ENCODE assay signal across 1 cellular context in the genomic region with DNA sequence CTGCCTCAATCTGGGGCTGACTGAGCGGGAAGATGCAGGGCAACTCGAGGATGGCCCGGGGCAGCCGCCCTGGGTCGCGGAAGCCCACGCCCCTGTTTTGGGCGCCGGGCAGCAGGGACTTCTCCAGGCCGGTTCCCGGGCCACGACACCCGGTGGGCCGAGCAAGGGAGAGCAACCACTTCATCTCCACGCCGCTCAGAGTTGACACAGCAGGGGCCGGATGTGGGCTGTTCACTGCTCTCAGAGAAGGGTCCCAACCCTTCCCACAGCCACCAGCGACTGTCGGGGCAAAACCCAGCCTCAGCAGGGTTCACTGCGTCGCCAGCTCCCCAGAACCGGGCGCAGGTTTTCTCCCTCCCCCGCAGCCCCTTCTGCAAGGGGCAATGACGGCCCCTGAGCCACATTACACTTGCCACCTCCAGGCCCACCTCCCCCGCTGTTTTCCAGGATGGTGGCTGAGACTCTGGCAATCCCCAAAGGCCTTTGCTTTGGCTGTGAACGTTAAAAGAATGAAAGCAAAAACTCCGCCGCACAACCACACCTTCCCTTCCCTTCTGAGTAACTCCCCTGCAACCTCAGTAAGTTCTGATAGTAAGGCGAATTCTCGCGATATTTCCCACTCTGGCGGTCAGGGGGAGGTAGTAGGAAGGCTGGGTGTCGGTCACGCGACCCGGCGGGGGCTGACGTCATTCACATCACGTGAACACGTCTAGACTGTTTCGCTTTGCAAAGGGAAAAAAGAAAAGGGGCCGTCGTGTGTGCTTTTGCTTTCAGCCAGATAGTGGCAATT.
TF ChIP-seq lines count a peak whose summit lies in the region.

No MANE protein-coding gene starts in this region.

TF ChIP-seq in HEK293, 187 proteins besides CTCF, POLR2A, EP300 and RAD21 (continued from another document and continues in another):
- no peak for TF ChIP-seq ELK4 (IDR thresholded peaks at IDR 0.05; ENCODE audit: borderline replicate concordance, low read depth, low read length)
- no peak for TF ChIP-seq ZNF785 (tag by site-specific recombination; IDR thresholded peaks at IDR 0.05)
- no peak for TF ChIP-seq TRIM28 (IDR thresholded peaks at IDR 0.05; ENCODE audit: borderline replicate concordance, low read length)
- TF ChIP-seq ZBTB26 (tag by site-specific recombination; optimal IDR thresholded peaks at IDR 0.05): no peak
- TF ChIP-seq ZSCAN30 (tag by site-specific recombination; IDR thresholded peaks at IDR 0.05): no peak
- no peak for TF ChIP-seq MYNN (tag by site-specific recombination; IDR thresholded peaks at IDR 0.05; ENCODE audit: borderline replicate concordance)
- TF ChIP-seq BCL6B (tag by site-specific recombination; IDR thresholded peaks at IDR 0.05): no peak
- peak; percentile 68; the same call in 1 of the 2 replicates for TF ChIP-seq MZF1 (tag by site-specific recombination; IDR thresholded peaks at IDR 0.05; ENCODE audit: borderline replicate concordance)
- no peak for TF ChIP-seq ZNF48 (tag by site-specific recombination; IDR thresholded peaks at IDR 0.05)
- no peak for TF ChIP-seq ZNF148 (tag by site-specific recombination; IDR thresholded peaks at IDR 0.05; ENCODE audit: borderline replicate concordance)
- TF ChIP-seq SCRT2 (tag by site-specific recombination; IDR thresholded peaks at IDR 0.05): no peak
- TF ChIP-seq ZNF121 (tag by site-specific recombination; IDR thresholded peaks at IDR 0.05): no peak
- no peak for TF ChIP-seq KLF7 (tag by site-specific recombination; IDR thresholded peaks at IDR 0.05; ENCODE audit: borderline replicate concordance)
- TF ChIP-seq, protein P1, sequence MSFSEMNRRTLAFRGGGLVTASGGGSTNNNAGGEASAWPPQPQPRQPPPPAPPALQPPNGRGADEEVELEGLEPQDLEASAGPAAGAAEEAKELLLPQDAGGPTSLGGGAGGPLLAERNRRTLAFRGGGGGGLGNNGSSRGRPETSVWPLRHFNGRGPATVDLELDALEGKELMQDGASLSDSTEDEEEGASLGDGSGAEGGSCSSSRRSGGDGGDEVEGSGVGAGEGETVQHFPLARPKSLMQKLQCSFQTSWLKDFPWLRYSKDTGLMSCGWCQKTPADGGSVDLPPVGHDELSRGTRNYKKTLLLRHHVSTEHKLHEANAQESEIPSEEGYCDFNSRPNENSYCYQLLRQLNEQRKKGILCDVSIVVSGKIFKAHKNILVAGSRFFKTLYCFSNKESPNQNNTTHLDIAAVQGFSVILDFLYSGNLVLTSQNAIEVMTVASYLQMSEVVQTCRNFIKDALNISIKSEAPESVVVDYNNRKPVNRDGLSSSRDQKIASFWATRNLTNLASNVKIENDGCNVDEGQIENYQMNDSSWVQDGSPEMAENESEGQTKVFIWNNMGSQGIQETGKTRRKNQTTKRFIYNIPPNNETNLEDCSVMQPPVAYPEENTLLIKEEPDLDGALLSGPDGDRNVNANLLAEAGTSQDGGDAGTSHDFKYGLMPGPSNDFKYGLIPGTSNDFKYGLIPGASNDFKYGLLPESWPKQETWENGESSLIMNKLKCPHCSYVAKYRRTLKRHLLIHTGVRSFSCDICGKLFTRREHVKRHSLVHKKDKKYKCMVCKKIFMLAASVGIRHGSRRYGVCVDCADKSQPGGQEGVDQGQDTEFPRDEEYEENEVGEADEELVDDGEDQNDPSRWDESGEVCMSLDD (tag by site-specific recombination; IDR thresholded peaks at IDR 0.05): no peak
- TF ChIP-seq ZBTB44 (tag by site-specific recombination; IDR thresholded peaks at IDR 0.05): no peak
- TF ChIP-seq OSR2 (tag by site-specific recombination; IDR thresholded peaks at IDR 0.05): no peak
- TF ChIP-seq ZNF157 (tag by site-specific recombination; IDR thresholded peaks at IDR 0.05): no peak
- TF ChIP-seq, protein P2, sequence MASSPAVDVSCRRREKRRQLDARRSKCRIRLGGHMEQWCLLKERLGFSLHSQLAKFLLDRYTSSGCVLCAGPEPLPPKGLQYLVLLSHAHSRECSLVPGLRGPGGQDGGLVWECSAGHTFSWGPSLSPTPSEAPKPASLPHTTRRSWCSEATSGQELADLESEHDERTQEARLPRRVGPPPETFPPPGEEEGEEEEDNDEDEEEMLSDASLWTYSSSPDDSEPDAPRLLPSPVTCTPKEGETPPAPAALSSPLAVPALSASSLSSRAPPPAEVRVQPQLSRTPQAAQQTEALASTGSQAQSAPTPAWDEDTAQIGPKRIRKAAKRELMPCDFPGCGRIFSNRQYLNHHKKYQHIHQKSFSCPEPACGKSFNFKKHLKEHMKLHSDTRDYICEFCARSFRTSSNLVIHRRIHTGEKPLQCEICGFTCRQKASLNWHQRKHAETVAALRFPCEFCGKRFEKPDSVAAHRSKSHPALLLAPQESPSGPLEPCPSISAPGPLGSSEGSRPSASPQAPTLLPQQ (tag by site-specific recombination; IDR thresholded peaks at IDR 0.05): no peak
- TF ChIP-seq ZNF132 (tag by site-specific recombination; IDR thresholded peaks at IDR 0.05; ENCODE audit: borderline replicate concordance): no peak
- TF ChIP-seq ZNF623 (tag by site-specific recombination; IDR thresholded peaks at IDR 0.05): no peak
- no peak for TF ChIP-seq ZNF658 (tag by site-specific recombination; IDR thresholded peaks at IDR 0.05)
- TF ChIP-seq ZNF530 (tag by site-specific recombination; IDR thresholded peaks at IDR 0.05; ENCODE audit: low read depth): no peak
- no peak for TF ChIP-seq ZNF37A (tag by site-specific recombination; IDR thresholded peaks at IDR 0.05)
- no peak for TF ChIP-seq ZNF223 (tag by site-specific recombination; IDR thresholded peaks at IDR 0.05)
- no peak for TF ChIP-seq ZFP3 (tag by site-specific recombination; IDR thresholded peaks at IDR 0.05; ENCODE audit: low read depth)
- TF ChIP-seq, protein P3, sequence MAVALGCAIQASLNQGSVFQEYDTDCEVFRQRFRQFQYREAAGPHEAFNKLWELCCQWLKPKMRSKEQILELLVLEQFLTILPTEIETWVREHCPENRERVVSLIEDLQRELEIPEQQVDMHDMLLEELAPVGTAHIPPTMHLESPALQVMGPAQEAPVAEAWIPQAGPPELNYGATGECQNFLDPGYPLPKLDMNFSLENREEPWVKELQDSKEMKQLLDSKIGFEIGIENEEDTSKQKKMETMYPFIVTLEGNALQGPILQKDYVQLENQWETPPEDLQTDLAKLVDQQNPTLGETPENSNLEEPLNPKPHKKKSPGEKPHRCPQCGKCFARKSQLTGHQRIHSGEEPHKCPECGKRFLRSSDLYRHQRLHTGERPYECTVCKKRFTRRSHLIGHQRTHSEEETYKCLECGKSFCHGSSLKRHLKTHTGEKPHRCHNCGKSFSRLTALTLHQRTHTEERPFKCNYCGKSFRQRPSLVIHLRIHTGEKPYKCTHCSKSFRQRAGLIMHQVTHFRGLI (tag by site-specific recombination; IDR thresholded peaks at IDR 0.05): no peak
- no peak for TF ChIP-seq ZNF16 (tag by site-specific recombination; IDR thresholded peaks at IDR 0.05; ENCODE audit: low read depth)
- TF ChIP-seq ZNF544 (tag by site-specific recombination; IDR thresholded peaks at IDR 0.05): no peak
- no peak for TF ChIP-seq YY1 (tag by site-specific recombination; IDR thresholded peaks at IDR 0.05)
- TF ChIP-seq KLF10 (tag by site-specific recombination; IDR thresholded peaks at IDR 0.05): peak; percentile 58
- TF ChIP-seq ZNF707 (tag by site-specific recombination; IDR thresholded peaks at IDR 0.05): no peak; the same call in 1 of the 2 replicates
- TF ChIP-seq ZNF211 (tag by site-specific recombination; IDR thresholded peaks at IDR 0.05; ENCODE audit: low read depth): no peak
- TF ChIP-seq ZNF292 (tag by site-specific recombination; IDR thresholded peaks at IDR 0.05; ENCODE audit: borderline replicate concordance, low read depth): no peak
- no peak for TF ChIP-seq ZNF521 (tag by site-specific recombination; IDR thresholded peaks at IDR 0.05)
- no peak for TF ChIP-seq ZNF560 (tag by site-specific recombination; IDR thresholded peaks at IDR 0.05; ENCODE audit: borderline replicate concordance)
- TF ChIP-seq ZNF548 (tag by site-specific recombination; IDR thresholded peaks at IDR 0.05): no peak
- TF ChIP-seq KLF17 (tag by site-specific recombination; IDR thresholded peaks at IDR 0.05): peak; percentile 54; the same call in 1 of the 2 replicates
- TF ChIP-seq FEZF1 (tag by site-specific recombination; IDR thresholded peaks at IDR 0.05): no peak; the same call in 1 of the 2 replicates
- TF ChIP-seq KLF9 (tag by site-specific recombination; IDR thresholded peaks at IDR 0.05; ENCODE audit: low read depth): peak; percentile 16; the same call in 1 of the 2 replicates
- TF ChIP-seq ZNF433 (tag by site-specific recombination; IDR thresholded peaks at IDR 0.05; ENCODE audit: low read depth): no peak
- TF ChIP-seq ZNF114 (tag by site-specific recombination; IDR thresholded peaks at IDR 0.05): no peak
- no peak for TF ChIP-seq ZBTB1 (tag by site-specific recombination; IDR thresholded peaks at IDR 0.05)
- TF ChIP-seq GLIS1 (tag by site-specific recombination; IDR thresholded peaks at IDR 0.05): peak; percentile 60; the same call in 1 of the 2 replicates
- TF ChIP-seq ZNF777 (tag by site-specific recombination; IDR thresholded peaks at IDR 0.05; ENCODE audit: borderline replicate concordance): 0 out of 2 replicates have a peak, but pooled peaks have one; percentile 3
- TF ChIP-seq ZFP41 (tag by site-specific recombination; IDR thresholded peaks at IDR 0.05; ENCODE audit: borderline replicate concordance): no peak
- no peak for TF ChIP-seq ZSCAN23 (tag by site-specific recombination; IDR thresholded peaks at IDR 0.05)
- TF ChIP-seq ZNF747 (tag by site-specific recombination; IDR thresholded peaks at IDR 0.05): no peak
- no peak for TF ChIP-seq ZNF701 (tag by site-specific recombination; IDR thresholded peaks at IDR 0.05)
- TF ChIP-seq PRDM1 (tag by site-specific recombination; IDR thresholded peaks at IDR 0.05): peak; percentile 87
- TF ChIP-seq ZNF138 (tag by site-specific recombination; IDR thresholded peaks at IDR 0.05; ENCODE audit: borderline replicate concordance): no peak
